1 cellular context compared by ENCODE assay signal in genomic region chr9:116594552-116594951, GRCh38.
A peak's percentile ranks its signal among the peaks of the same experiment; 100 is the strongest.
TF ChIP-seq lines count a peak whose summit lies in the region.

No MANE protein-coding gene starts in this region.

TF ChIP-seq in HCT116, 20 proteins besides CTCF, POLR2A, EP300 and RAD21 (continued from another document):
- TF ChIP-seq REST (IDR thresholded peaks at IDR 0.05; ENCODE audit: low read depth) (no peak), CEBPB (IDR thresholded peaks at IDR 0.05; ENCODE audit: low read depth) (no peak), MAX (IDR thresholded peaks at IDR 0.05) (no peak), SIN3A (IDR thresholded peaks at IDR 0.05; ENCODE audit: low read depth) (no peak), ZNF274 (IDR thresholded peaks at IDR 0.05; ENCODE audit: low read depth, low read length) (no peak), EGR1 (IDR thresholded peaks at IDR 0.05; ENCODE audit: low read depth) (no peak), JUND (IDR thresholded peaks at IDR 0.05) (peak; percentile 65), POLR2AphosphoS5 (IDR thresholded peaks at IDR 0.05; ENCODE audit: low read depth, low read length) (no peak), EZH2 (IDR thresholded peaks at IDR 0.05) (no peak)
